7 cellular contexts compared by ENCODE assay signal in the genomic region with DNA sequence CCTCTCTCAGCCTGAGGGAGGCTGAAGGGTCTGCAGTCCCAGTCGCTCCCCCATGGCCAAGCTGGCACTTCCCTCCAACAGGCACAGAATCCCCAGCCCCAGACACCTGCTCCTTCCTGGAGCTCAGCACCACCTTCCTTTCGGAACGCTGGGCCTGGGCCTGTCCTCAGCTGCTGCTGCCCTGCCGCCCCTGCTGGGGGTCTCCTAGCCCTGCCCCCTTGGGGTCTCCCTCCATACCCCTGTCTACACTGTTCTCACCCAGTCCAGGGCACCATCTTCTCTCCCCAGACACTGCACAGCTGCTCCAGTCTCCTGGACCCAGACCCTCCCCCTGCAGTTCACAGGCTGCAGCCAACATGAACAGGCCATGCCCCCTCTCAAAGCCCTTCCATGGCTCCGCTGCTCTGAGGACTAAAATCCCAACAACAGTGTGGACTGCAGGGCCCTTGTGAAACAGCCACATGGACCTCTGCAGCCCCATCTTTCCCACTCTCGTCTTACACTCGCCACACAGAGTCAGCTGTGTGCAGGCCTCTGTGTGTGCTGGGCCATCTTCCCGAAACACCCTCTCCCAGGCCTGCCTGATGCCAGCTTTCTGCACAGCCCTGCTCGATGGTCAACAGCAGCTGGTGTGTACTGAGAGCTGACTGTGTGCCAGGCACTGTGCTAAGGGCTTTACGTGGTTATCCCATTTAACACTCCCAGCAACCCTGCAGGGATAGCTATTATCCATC.
DNase-seq lines count a peak whose midpoint lies in the region; ATAC-seq, FAIRE-seq and TF ChIP-seq lines count a peak whose summit lies in the region.
"Not testable (repeated sequence)": the region's sequence is repeated elsewhere in the genome, so short reads cannot be mapped to it uniquely, and the experiment has no call there.

No MANE protein-coding gene starts in this region.

- ATAC-seq in GM23338, T-helper 17 cell: not testable (repeated sequence)

- not testable (repeated sequence) for H3K79me2 ChIP-seq in GM23338 (replicated peaks; ENCODE audit: insufficient read depth); osteoblast (ENCODE audit: insufficient read depth, low read length)

- peak overlapping the region; percentile 43; the same call in 1 of the 2 replicates for H3K27ac Mint-ChIP-seq in GM23338
- peak overlapping the region; percentile 53 for H3K27ac Mint-ChIP-seq in T-helper 17 cell
- H3K27ac Mint-ChIP-seq in nephron progenitor cell = peak overlapping the region; percentile 24
- H3K27ac Mint-ChIP-seq in type B pancreatic cell = peak overlapping the region; percentile 43

- H3K4me3 ChIP-seq in GM23338; bronchial epithelial cell (ENCODE audit: low read depth, low read length); osteoblast (ENCODE audit: insufficient read depth, low read length): not testable (repeated sequence)

- not testable (repeated sequence) for H3K9me3 ChIP-seq in T-helper 17 cell (ENCODE audit: control insufficient read depth, low read length, poor library complexity, severe bottlenecking); osteoblast (ENCODE audit: low read depth, low read length)

- not testable (repeated sequence) for H3F3A ChIP-seq in GM23338 (replicated peaks; ENCODE audit: low read depth)

- H3K36me3 Mint-ChIP-seq in GM23338 (ENCODE audit: low read depth); T-helper 17 cell (ENCODE audit: low read depth); nephron progenitor cell (ENCODE audit: low read depth); type B pancreatic cell: not testable (repeated sequence)

- H3K27me3 Mint-ChIP-seq in GM23338 (ENCODE audit: insufficient read depth, low read depth, poor library complexity); nephron progenitor cell (ENCODE audit: low read depth, poor library complexity); type B pancreatic cell: not testable (repeated sequence)
- peaks cover 54% of the 10 kb centered on the region for H3K27me3 Mint-ChIP-seq in T-helper 17 cell

- not testable (repeated sequence) for H3K27me3 ChIP-seq in GM23338 (ENCODE audit: insufficient read depth); bronchial epithelial cell (ENCODE audit: control insufficient read depth, insufficient read depth, low read length); osteoblast (ENCODE audit: insufficient read depth, low read length)

- DNase-seq in GM23338 (ENCODE audit: low spot score); T-helper 17 cell; bronchial epithelial cell (ENCODE audit: low read depth); nephron progenitor cell: not testable (repeated sequence)
- peak; percentile 61 for DNase-seq in cardiac septum (ENCODE audit: low spot score)
- DNase-seq in osteoblast (ENCODE audit: insufficient read length, low spot score, missing footprints) = peak; percentile 23
- peak; percentile 60 for DNase-seq in type B pancreatic cell (ENCODE audit: extremely low spot score, unreplicated experiment)

- peaks cover 19% of the 10 kb centered on the region; the same call in 2 of the 3 replicates for H3K4me1 Mint-ChIP-seq in GM23338
- not testable (repeated sequence) for H3K4me1 Mint-ChIP-seq in T-helper 17 cell
- peaks cover 34% of the 10 kb centered on the region for H3K4me1 Mint-ChIP-seq in nephron progenitor cell
- H3K4me1 Mint-ChIP-seq in type B pancreatic cell (ENCODE audit: unreplicated experiment) = peaks cover 34% of the 10 kb centered on the region

- not testable (repeated sequence) for H4K20me1 ChIP-seq in GM23338 (replicated peaks; ENCODE audit: insufficient read depth); osteoblast (ENCODE audit: insufficient read depth, low read length)

- not testable (repeated sequence) for H3K4me2 ChIP-seq in GM23338; osteoblast (ENCODE audit: insufficient read depth, low read length)

- H3K9me3 Mint-ChIP-seq in GM23338, nephron progenitor cell, type B pancreatic cell: not testable (repeated sequence)

- not testable (repeated sequence) for H3K27ac ChIP-seq in GM23338 (ENCODE audit: low read depth); osteoblast (ENCODE audit: low read depth, low read length)

- H3K9me2 ChIP-seq in GM23338 (ENCODE audit: insufficient read depth) = not testable (repeated sequence)

- H2AFZ ChIP-seq in GM23338; osteoblast (ENCODE audit: low read length): not testable (repeated sequence)

- H3K4me3 Mint-ChIP-seq in GM23338, T-helper 17 cell, nephron progenitor cell, type B pancreatic cell: not testable (repeated sequence)

- peak; percentile 89 for FAIRE-seq in bronchial epithelial cell (lab: Jason Lieb, UNC)

- intact Hi-C loops in cardiac septum (cut with DNase I) = not testable (repeated sequence)

- not testable (repeated sequence) for H3K36me3 ChIP-seq in GM23338 (ENCODE audit: insufficient read depth); bronchial epithelial cell (ENCODE audit: control insufficient read depth, insufficient read depth, low read length); osteoblast (ENCODE audit: insufficient read depth, low read length)

- not testable (repeated sequence) for H3K4me1 ChIP-seq in GM23338 (ENCODE audit: insufficient read depth); osteoblast (ENCODE audit: insufficient read depth, low read length)

- TF ChIP-seq CTCF in GM23338 (conservative IDR thresholded peaks at IDR 0.05; ENCODE audit: low read depth in 2 of 2); bronchial epithelial cell (IDR thresholded peaks at IDR 0.05; ENCODE audit: insufficient read depth, low read length, severe bottlenecking); nephron progenitor cell (IDR thresholded peaks at IDR 0.05); osteoblast (IDR thresholded peaks at IDR 0.05; ENCODE audit: extremely low read depth, low read depth, low read length); type B pancreatic cell (conservative IDR thresholded peaks at IDR 0.05): not testable (repeated sequence)
